ENCODE assay signal across 10 cellular contexts in genomic region chr9:4238522-4238921, GRCh38.
DNase-seq lines count a peak whose midpoint lies in the region; ATAC-seq and TF ChIP-seq lines count a peak whose summit lies in the region.
"Had no signal": no experiment of that assay in that cellular context is flagged by ENCODE, and none has a peak within 500 bp of the region (broad histone marks: within the 10 kb centered on the region; RNA-seq: fewer than 3 reads in every experiment).

No MANE protein-coding gene starts in this region.

- H3K9me2 ChIP-seq in HCT116 (ENCODE audit: insufficient read depth): no peaks in the 10 kb centered on the region

- H4K20me1 ChIP-seq in BLaER1 (no peaks in the 10 kb centered on the region), HCT116 (ENCODE audit: insufficient read depth) (no peaks in the 10 kb centered on the region)

- H2AFZ ChIP-seq in HCT116 (ENCODE audit: low read depth, low read length, poor library complexity, severe bottlenecking): peak overlapping the region; percentile 51

- no peaks in the 10 kb centered on the region for H3K36me3 ChIP-seq in BLaER1
- H3K36me3 ChIP-seq in HCT116 (ENCODE audit: control insufficient read depth in 1 of 2, insufficient read depth in 2 of 2, low read length in 2 of 2): no peaks in the 10 kb centered on the region
- no peaks in the 10 kb centered on the region for H3K36me3 ChIP-seq in brain microvascular endothelial cell (replicated peaks)

- H3K9ac ChIP-seq in BLaER1 (no peak overlapping the region), HCT116 (ENCODE audit: low read length) (no peak overlapping the region)

- RAD21 ChIA-PET in HCT116 (lab: Charles Lee; ENCODE audit: low non-redundant PET in 1 of 2, low total read pairs in 2 of 2, uncharacterized antibody in 2 of 2, unreplicated experiment in 2 of 2): no interaction called here

- TF ChIP-seq RAD21 in HCT116 (IDR thresholded peaks at IDR 0.05; ENCODE audit: low read depth): no peak

- POLR2A ChIA-PET in HCT116 (lab: Charles Lee): no interaction called here

- peak; percentile 19 for DNase-seq in HCT116 (ENCODE audit: low read depth, low spot score)
- DNase-seq in brain microvascular endothelial cell: peak; percentile 53
- DNase-seq in myocyte (ENCODE audit: low read depth): peak; percentile 29
- DNase-seq in NCI-H1417 treated with DMSO at 0.1 percent for 48 hours (lab: John Stamatoyannopoulos, UW): no peak
- no peak for DNase-seq in AML-193 (lab: John Stamatoyannopoulos, UW)
- no peak for DNase-seq in C1 segment of cervical spinal cord (lab: John Stamatoyannopoulos, UW)
- DNase-seq: DMS53 had no signal

- ATAC-seq in HCT116: no peak
- no peak for ATAC-seq in HG02981 (IDR thresholded peaks at IDR 0.05; ENCODE audit: unreplicated experiment)
- ATAC-seq: left lobe of liver had no signal

- BruUV-seq in HCT116 (replicated peaks; lab: Mats Ljungman, UMichigan): no TSS peak

- H3K4me3 ChIP-seq in BLaER1: no peak overlapping the region
- no peak overlapping the region for H3K4me3 ChIP-seq in HCT116 (replicated peaks in 1 of 2; ENCODE audit: low read depth in 1 of 2, low read length in 2 of 2)
- H3K4me3 ChIP-seq in brain microvascular endothelial cell (ENCODE audit: low read depth, low read length): no peak overlapping the region

- CTCF ChIA-PET in HCT116 (lab: Charles Lee): no interaction called here

- H3K79me2 ChIP-seq in HCT116 (ENCODE audit: insufficient read depth, low read length): no peaks in the 10 kb centered on the region

- no peak for TF ChIP-seq CTCF in HCT116 (IDR thresholded peaks at IDR 0.05 in 2 of 3, conservative IDR thresholded peaks at IDR 0.05 in 1 of 3; ENCODE audit: borderline replicate concordance in 1 of 3, insufficient read depth in 1 of 3, low read depth in 2 of 3, low read length in 2 of 3)
- TF ChIP-seq CTCF in brain microvascular endothelial cell (IDR thresholded peaks at IDR 0.05; ENCODE audit: low read depth, low read length, missing control alignments): no peak

- TF ChIP-seq POLR2A in HCT116 (IDR thresholded peaks at IDR 0.05; ENCODE audit: borderline replicate concordance, extremely low read depth, insufficient read depth, insufficient read length): no peak

- in situ Hi-C loops in brain microvascular endothelial cell (cut with HindIII; ENCODE audit: low pct_ligation_motif_present, low sequenced_read_pairs): no loop called here

- intact Hi-C loops in HCT116 (cut with micrococcal nuclease): no loop called here

- H3K4me1 ChIP-seq in BLaER1 (peaks cover 7% of the 10 kb centered on the region), HCT116 (ENCODE audit: control insufficient read depth in 1 of 2, insufficient read depth in 2 of 2, low read length in 2 of 2) (peaks cover 14 to 48% of the 10 kb centered on the region in 2 experiments)

- H3K9me3 ChIP-seq in BLaER1: peaks cover 7% of the 10 kb centered on the region
- no peaks in the 10 kb centered on the region for H3K9me3 ChIP-seq in HCT116 (ENCODE audit: control insufficient read depth in 1 of 2, insufficient read depth in 1 of 2, low read depth in 1 of 2, low read length in 2 of 2)

- 0 out of 2 replicates have a peak overlapping the region, but pooled peaks have one; percentile 28 for H3K4me2 ChIP-seq in BLaER1
- peak overlapping the region; percentile 40 for H3K4me2 ChIP-seq in HCT116 (ENCODE audit: low read length)

- H3K27me3 ChIP-seq in BLaER1 (no peaks in the 10 kb centered on the region), HCT116 (ENCODE audit: insufficient read depth, low read length) (no peaks in the 10 kb centered on the region), brain microvascular endothelial cell (replicated peaks) (no peaks in the 10 kb centered on the region)

- H3K27ac ChIP-seq in BLaER1 (no peak overlapping the region), HCT116 (ENCODE audit: low read depth, low read length) (no peak overlapping the region), brain microvascular endothelial cell (peak overlapping the region; percentile 82)

TF ChIP-seq in HCT116, 20 proteins besides CTCF, POLR2A, EP300 and RAD21:
- peak; percentile 15; the same call in 1 of the 2 replicates for TF ChIP-seq FOSL1 (IDR thresholded peaks at IDR 0.05; ENCODE audit: low read depth)
- TF ChIP-seq SP1 (IDR thresholded peaks at IDR 0.05; ENCODE audit: low read depth): no peak

Comparison
In these comparisons a context has a peak if more than half of its experiments do, and no peak if none do; other contexts are left out.
1. DNase-seq: peak in HCT116 (single experiment), brain microvascular endothelial cell (single experiment) and myocyte (single experiment); none in NCI-H1417 treated with DMSO at 0.1 percent for 48 hours (single experiment), AML-193 (0 of 2) and C1 segment of cervical spinal cord (0 of 14).